1 cellular context compared by ENCODE assay signal in genomic region chr16:3672571-3673041, GRCh38.
TF ChIP-seq lines count a peak whose summit lies in the region.

No MANE protein-coding gene starts in this region.

TF ChIP-seq in GM12878, 131 proteins besides CTCF, POLR2A, EP300 and RAD21:
- TF ChIP-seq E2F4 (IDR thresholded peaks at IDR 0.05; ENCODE audit: low read depth, low read length), result no peak
- TF ChIP-seq SMAD5 (IDR thresholded peaks at IDR 0.05; ENCODE audit: low read depth), result no peak
- no peak for TF ChIP-seq NRF1 (conservative IDR thresholded peaks at IDR 0.05; ENCODE audit: low read depth, low read length)
- TF ChIP-seq, protein P1, sequence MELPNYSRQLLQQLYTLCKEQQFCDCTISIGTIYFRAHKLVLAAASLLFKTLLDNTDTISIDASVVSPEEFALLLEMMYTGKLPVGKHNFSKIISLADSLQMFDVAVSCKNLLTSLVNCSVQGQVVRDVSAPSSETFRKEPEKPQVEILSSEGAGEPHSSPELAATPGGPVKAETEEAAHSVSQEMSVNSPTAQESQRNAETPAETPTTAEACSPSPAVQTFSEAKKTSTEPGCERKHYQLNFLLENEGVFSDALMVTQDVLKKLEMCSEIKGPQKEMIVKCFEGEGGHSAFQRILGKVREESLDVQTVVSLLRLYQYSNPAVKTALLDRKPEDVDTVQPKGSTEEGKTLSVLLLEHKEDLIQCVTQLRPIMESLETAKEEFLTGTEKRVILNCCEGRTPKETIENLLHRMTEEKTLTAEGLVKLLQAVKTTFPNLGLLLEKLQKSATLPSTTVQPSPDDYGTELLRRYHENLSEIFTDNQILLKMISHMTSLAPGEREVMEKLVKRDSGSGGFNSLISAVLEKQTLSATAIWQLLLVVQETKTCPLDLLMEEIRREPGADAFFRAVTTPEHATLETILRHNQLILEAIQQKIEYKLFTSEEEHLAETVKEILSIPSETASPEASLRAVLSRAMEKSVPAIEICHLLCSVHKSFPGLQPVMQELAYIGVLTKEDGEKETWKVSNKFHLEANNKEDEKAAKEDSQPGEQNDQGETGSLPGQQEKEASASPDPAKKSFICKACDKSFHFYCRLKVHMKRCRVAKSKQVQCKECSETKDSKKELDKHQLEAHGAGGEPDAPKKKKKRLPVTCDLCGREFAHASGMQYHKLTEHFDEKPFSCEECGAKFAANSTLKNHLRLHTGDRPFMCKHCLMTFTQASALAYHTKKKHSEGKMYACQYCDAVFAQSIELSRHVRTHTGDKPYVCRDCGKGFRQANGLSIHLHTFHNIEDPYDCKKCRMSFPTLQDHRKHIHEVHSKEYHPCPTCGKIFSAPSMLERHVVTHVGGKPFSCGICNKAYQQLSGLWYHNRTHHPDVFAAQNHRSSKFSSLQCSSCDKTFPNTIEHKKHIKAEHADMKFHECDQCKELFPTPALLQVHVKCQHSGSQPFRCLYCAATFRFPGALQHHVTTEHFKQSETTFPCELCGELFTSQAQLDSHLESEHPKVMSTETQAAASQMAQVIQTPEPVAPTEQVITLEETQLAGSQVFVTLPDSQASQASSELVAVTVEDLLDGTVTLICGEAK (IDR thresholded peaks at IDR 0.05; ENCODE audit: borderline replicate concordance), result no peak
- TF ChIP-seq, protein P2, sequence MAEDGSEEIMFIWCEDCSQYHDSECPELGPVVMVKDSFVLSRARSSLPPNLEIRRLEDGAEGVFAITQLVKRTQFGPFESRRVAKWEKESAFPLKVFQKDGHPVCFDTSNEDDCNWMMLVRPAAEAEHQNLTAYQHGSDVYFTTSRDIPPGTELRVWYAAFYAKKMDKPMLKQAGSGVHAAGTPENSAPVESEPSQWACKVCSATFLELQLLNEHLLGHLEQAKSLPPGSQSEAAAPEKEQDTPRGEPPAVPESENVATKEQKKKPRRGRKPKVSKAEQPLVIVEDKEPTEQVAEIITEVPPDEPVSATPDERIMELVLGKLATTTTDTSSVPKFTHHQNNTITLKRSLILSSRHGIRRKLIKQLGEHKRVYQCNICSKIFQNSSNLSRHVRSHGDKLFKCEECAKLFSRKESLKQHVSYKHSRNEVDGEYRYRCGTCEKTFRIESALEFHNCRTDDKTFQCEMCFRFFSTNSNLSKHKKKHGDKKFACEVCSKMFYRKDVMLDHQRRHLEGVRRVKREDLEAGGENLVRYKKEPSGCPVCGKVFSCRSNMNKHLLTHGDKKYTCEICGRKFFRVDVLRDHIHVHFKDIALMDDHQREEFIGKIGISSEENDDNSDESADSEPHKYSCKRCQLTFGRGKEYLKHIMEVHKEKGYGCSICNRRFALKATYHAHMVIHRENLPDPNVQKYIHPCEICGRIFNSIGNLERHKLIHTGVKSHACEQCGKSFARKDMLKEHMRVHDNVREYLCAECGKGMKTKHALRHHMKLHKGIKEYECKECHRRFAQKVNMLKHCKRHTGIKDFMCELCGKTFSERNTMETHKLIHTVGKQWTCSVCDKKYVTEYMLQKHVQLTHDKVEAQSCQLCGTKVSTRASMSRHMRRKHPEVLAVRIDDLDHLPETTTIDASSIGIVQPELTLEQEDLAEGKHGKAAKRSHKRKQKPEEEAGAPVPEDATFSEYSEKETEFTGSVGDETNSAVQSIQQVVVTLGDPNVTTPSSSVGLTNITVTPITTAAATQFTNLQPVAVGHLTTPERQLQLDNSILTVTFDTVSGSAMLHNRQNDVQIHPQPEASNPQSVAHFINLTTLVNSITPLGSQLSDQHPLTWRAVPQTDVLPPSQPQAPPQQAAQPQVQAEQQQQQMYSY (CRISPR knock-in tag; IDR thresholded peaks at IDR 0.05), result no peak
- no peak for TF ChIP-seq SMAD1 (IDR thresholded peaks at IDR 0.05; ENCODE audit: low read depth, partially characterized antibody)
- no peak for TF ChIP-seq IRF4 (IDR thresholded peaks at IDR 0.05; ENCODE audit: low read depth, low read length)
- TF ChIP-seq LARP7 (IDR thresholded peaks at IDR 0.05), result no peak
- TF ChIP-seq YBX1 (IDR thresholded peaks at IDR 0.05), result no peak
- no peak for TF ChIP-seq SMC3 (IDR thresholded peaks at IDR 0.05; ENCODE audit: borderline replicate concordance, low read length)
- TF ChIP-seq BCL11A (IDR thresholded peaks at IDR 0.05; ENCODE audit: low read depth, low read length), result no peak
- TF ChIP-seq, protein P3, sequence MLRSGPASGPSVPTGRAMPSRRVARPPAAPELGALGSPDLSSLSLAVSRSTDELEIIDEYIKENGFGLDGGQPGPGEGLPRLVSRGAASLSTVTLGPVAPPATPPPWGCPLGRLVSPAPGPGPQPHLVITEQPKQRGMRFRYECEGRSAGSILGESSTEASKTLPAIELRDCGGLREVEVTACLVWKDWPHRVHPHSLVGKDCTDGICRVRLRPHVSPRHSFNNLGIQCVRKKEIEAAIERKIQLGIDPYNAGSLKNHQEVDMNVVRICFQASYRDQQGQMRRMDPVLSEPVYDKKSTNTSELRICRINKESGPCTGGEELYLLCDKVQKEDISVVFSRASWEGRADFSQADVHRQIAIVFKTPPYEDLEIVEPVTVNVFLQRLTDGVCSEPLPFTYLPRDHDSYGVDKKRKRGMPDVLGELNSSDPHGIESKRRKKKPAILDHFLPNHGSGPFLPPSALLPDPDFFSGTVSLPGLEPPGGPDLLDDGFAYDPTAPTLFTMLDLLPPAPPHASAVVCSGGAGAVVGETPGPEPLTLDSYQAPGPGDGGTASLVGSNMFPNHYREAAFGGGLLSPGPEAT (IDR thresholded peaks at IDR 0.05; ENCODE audit: low read depth), result no peak
- no peak for TF ChIP-seq IKZF1 (conservative IDR thresholded peaks at IDR 0.05)
- TF ChIP-seq HDAC6 (IDR thresholded peaks at IDR 0.05; ENCODE audit: unreplicated experiment), result no peak
- TF ChIP-seq MEF2A (IDR thresholded peaks at IDR 0.05; ENCODE audit: insufficient read depth, low read depth, low read length), result no peak
- no peak for TF ChIP-seq SREBF2 (IDR thresholded peaks at IDR 0.05; ENCODE audit: low read length)
